Comparison of ENCODE assay signal across 9 cellular contexts in the genomic region with DNA sequence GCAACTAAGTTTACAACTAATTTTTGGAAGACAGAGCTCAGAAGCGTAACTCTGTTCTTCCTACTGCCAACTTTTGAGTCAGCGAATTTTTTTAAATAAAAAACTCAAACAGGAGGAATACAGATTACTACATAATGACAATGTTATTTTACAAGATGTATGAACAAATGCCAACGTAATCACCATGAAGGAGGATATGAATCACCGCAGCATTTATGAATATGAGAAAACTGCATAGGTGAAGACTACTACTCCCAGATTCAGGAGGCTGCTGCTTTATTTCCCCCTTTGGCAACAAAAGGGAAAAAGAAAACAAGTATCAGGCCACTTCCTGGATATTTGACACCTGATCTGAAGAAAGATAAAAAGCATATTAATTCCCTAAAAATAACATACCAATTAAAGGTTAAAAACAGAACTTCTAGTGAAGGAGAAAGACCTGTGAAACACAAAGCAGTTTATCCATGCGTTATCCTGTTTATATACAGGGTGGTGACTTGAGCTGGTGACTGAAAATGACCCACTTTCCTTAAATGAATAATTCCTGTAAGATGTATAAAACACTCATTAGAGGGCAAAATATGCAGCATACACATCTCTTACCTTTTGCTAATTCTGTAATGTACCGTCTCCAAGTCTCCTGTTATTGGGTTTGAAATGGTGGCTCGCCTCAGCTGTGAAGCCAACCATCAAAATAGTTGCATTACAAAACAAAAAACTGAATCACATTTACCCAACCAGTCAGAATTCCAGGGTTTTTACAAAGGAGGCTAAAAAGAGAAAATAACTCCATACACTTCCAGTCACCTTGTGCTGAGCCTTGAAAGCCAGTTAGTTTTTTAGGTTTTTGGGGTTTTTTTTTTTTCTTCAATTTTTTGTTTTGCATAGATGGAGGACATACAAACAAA. TPM values are rescaled to one million over a fixed set of nuclear protein-coding genes. Genes with fewer than 3 reads are reported as not detected.
DNase-seq lines count a peak whose midpoint lies in the region; ATAC-seq and TF ChIP-seq lines count a peak whose summit lies in the region.
"Had no signal": no experiment of that assay in that cellular context is flagged by ENCODE, and none has a peak within 500 bp of the region (broad histone marks: within the 10 kb centered on the region; RNA-seq: fewer than 3 reads in every experiment).

No MANE protein-coding gene starts in this region.

- no peak overlapping the region for H3K56ac ChIP-seq in H9 (ENCODE audit: insufficient read length, low read depth, low read length)

- no peak overlapping the region for H3K4ac ChIP-seq in H9 (ENCODE audit: low read depth, low read length)

- H3K27me3 Mint-ChIP-seq in H9 (ENCODE audit: low read depth), result no peaks in the 10 kb centered on the region

- H3K4me2 ChIP-seq in H9 (ENCODE audit: insufficient read depth, insufficient read length, low read length), result peak overlapping the region; percentile 6

- ATAC-seq in heart left ventricle, result peak in 3 of 4 donors; percentile 38 to 65 (median 56)
- no peak for ATAC-seq in GM19467 (IDR thresholded peaks at IDR 0.05; ENCODE audit: unreplicated experiment)
- no peak for ATAC-seq in HG03045 (IDR thresholded peaks at IDR 0.05; ENCODE audit: unreplicated experiment)
- no peak for ATAC-seq in GM21825 (IDR thresholded peaks at IDR 0.05; ENCODE audit: unreplicated experiment)

- H3K9me3 ChIP-seq in H9 (ENCODE audit: control insufficient read depth, low read depth, low read length), result no peaks in the 10 kb centered on the region
- H3K9me3 ChIP-seq in adipocyte (ENCODE audit: control insufficient read depth, low read length), result no peaks in the 10 kb centered on the region
- no peaks in the 10 kb centered on the region for H3K9me3 ChIP-seq in heart left ventricle

- no peak overlapping the region for H4K91ac ChIP-seq in H9 (ENCODE audit: insufficient read length, low read depth, low read length)

- no peak for TF ChIP-seq CTCF in H9 (conservative IDR thresholded peaks at IDR 0.05)
- TF ChIP-seq CTCF in heart left ventricle (IDR thresholded peaks at IDR 0.05), result no peak

- no CpG with 5 or more reads among the region's 7 CpGs for WGBS in H9 (ENCODE audit: extremely low coverage, insufficient read length, low lambda C conversion rate)
- WGBS in heart left ventricle, 4 donors, result 67 to 72% (median 70%) methylated on average over 7 of the region's 7 CpGs

- no peak overlapping the region for H2BK5ac ChIP-seq in H9 (ENCODE audit: insufficient read length, low read length)

- H3K4me3 ChIP-seq in adipocyte (ENCODE audit: low read length) (peak overlapping the region; percentile 52), heart left ventricle (no peak overlapping the region), skeletal muscle cell (ENCODE audit: low read depth, low read length) (no peak overlapping the region)

- intact Hi-C loops in heart left ventricle (cut with DNase I), result no loop called here

- no peak overlapping the region for H4K8ac ChIP-seq in H9 (replicated peaks; ENCODE audit: insufficient read length, low read depth, low read length)

- H4K20me1 ChIP-seq in H9 (ENCODE audit: control insufficient read depth, insufficient read depth, insufficient read length), result no peaks in the 10 kb centered on the region

- no peaks in the 10 kb centered on the region for H3K23me2 ChIP-seq in H9 (ENCODE audit: insufficient read length, low read depth, low read length, poor library complexity, severe bottlenecking)

- no peak overlapping the region for H2AK5ac ChIP-seq in H9 (ENCODE audit: insufficient read length, low read length)

- H3K36me3 Mint-ChIP-seq in H9 (ENCODE audit: insufficient read depth in 1 of 3, low read depth in 3 of 3), result peaks cover 3 to 19% (median 8%) of the 10 kb centered on the region in 3 experiments; a peak in 6 of 7 replicates

- no peaks in the 10 kb centered on the region for H3K27me3 ChIP-seq in H9 (ENCODE audit: insufficient read depth, low read length)
- H3K27me3 ChIP-seq in adipocyte (replicated peaks; ENCODE audit: control insufficient read depth, insufficient read depth, low read length), result no peaks in the 10 kb centered on the region
- no peaks in the 10 kb centered on the region for H3K27me3 ChIP-seq in heart left ventricle

- no peak overlapping the region for H3K18ac ChIP-seq in H9 (ENCODE audit: insufficient read length, low read depth, low read length)

- H2BK12ac ChIP-seq in H9 (ENCODE audit: insufficient read length, low read depth, low read length), result no peak overlapping the region

- no peak overlapping the region for H2BK15ac ChIP-seq in H9 (ENCODE audit: low read depth, low read length)

- H3K14ac ChIP-seq in H9 (ENCODE audit: insufficient read depth, low read length), result no peak overlapping the region

- H3K27ac ChIP-seq in H9 (ENCODE audit: insufficient read length, low read depth, low read length) (peak overlapping the region; percentile 69), heart left ventricle (peak overlapping the region in 6 of 12 donors; percentile 0 to 53 (median 18))

- no peaks in the 10 kb centered on the region for H3K9me3 Mint-ChIP-seq in H9

- H3K4me1 ChIP-seq in H9 (ENCODE audit: insufficient read depth, low read length), result peaks cover 4% of the 10 kb centered on the region
- H3K4me1 ChIP-seq in adipocyte (ENCODE audit: control insufficient read depth, insufficient read depth, low read length), result peaks cover 28% of the 10 kb centered on the region
- peaks cover 0 to 19% (median 2%) of the 10 kb centered on the region in 12 donors for H3K4me1 ChIP-seq in heart left ventricle

- no peak overlapping the region for H4K5ac ChIP-seq in H9 (ENCODE audit: insufficient read length, low read depth, low read length)

- no peak overlapping the region for H3K9ac ChIP-seq in H9 (ENCODE audit: extremely low read depth, insufficient read length, low read length)
- H3K9ac ChIP-seq in adipocyte (ENCODE audit: low read length), result peak overlapping the region; percentile 53

- no peak overlapping the region for H2BK20ac ChIP-seq in H9 (ENCODE audit: low read depth, low read length, poor library complexity, severe bottlenecking)

- H3K23ac ChIP-seq in H9 (ENCODE audit: insufficient read length, low read depth, low read length), result no peak overlapping the region

- no peaks in the 10 kb centered on the region for H3K79me1 ChIP-seq in H9 (ENCODE audit: insufficient read depth, low read depth, low read length, poor library complexity, severe bottlenecking)

- peak overlapping the region; percentile 1 to 33; a peak in 3 of 5 replicates for H3K4me3 Mint-ChIP-seq in H9

- H2AFZ ChIP-seq in H9 (ENCODE audit: low read length), result no peak overlapping the region

- H3K79me2 ChIP-seq in H9 (ENCODE audit: insufficient read depth, low read length), result no peaks in the 10 kb centered on the region

- peaks cover 27% of the 10 kb centered on the region for H3K36me3 ChIP-seq in adipocyte (ENCODE audit: control insufficient read depth, insufficient read depth, low read length, severe bottlenecking)
- peaks cover 0 to 98% (median 85%) of the 10 kb centered on the region in 9 donors for H3K36me3 ChIP-seq in heart left ventricle

- no peak for TF ChIP-seq POLR2A in heart left ventricle (IDR thresholded peaks at IDR 0.05)

- peaks cover 29 to 31% of the 10 kb centered on the region in 2 experiments for H3K4me1 Mint-ChIP-seq in H9

- DNase-seq in H9 (no peak), adipocyte (ENCODE audit: low read depth) (peak; percentile 91), heart left ventricle (no peak), skeletal muscle cell (ENCODE audit: low read depth) (peak; percentile 38), NCI-H69 (lab: John Stamatoyannopoulos, UW) (no peak)
- DNase-seq: NCI-H526 had no signal

- H3K27ac Mint-ChIP-seq in H9, result peak overlapping the region; percentile 72 to 93 (median 88); a peak in 6 of 7 replicates

- no peak overlapping the region for H2BK120ac ChIP-seq in H9 (ENCODE audit: low read depth, low read length, poor library complexity, severe bottlenecking)

- H3T11ph ChIP-seq in H9 (ENCODE audit: low read length), result no peak overlapping the region

RNA-seq across cellular contexts. Expression of a gene that starts 52.0 kb away (rescaled TPM):
- total RNA-seq in H9 (2021) (47.8 and 48.6 TPM in 2 replicates), heart left ventricle (10 to 100 TPM; 44.5 to 71.7 (median 54.2) TPM)
- polyA plus RNA-seq in heart left ventricle, result 10 to 100 TPM; 18.0 to 33.6 TPM

Comparison
In these comparisons a context has a peak if more than half of its experiments do, and no peak if none do; other contexts are left out.
1. DNase-seq: peak in adipocyte (single experiment) and skeletal muscle cell (single experiment); none in H9 (single experiment), heart left ventricle (0 of 5) and NCI-H69 (single experiment).
2. ATAC-seq: peak in heart left ventricle (3 of 4); none in GM19467 (single experiment), HG03045 (single experiment) and GM21825 (single experiment).